ENCODE assay signal across 14 cellular contexts in genomic region chr7:72785166-72785955, GRCh38. TPM values are rescaled to one million over a fixed set of nuclear protein-coding genes. Genes with fewer than 3 reads are reported as not detected.
DNase-seq lines count a peak whose midpoint lies in the region; ATAC-seq and TF ChIP-seq lines count a peak whose summit lies in the region.
"Had no signal": no experiment of that assay in that cellular context is flagged by ENCODE, and none has a peak within 500 bp of the region (broad histone marks: within the 10 kb centered on the region; RNA-seq: fewer than 3 reads in every experiment).

No MANE protein-coding gene starts in this region.

- H3K4me1 ChIP-seq in gastrocnemius medialis: peaks cover 11 to 12% of the 10 kb centered on the region in 2 donors

- H3K27me3 ChIP-seq in gastrocnemius medialis: no peaks in the 10 kb centered on the region
- H3K27me3 ChIP-seq: adrenal gland had no signal

- no peaks in the 10 kb centered on the region for H3K9me3 ChIP-seq in gastrocnemius medialis
- H3K9me3 ChIP-seq: adrenal gland had no signal

- ATAC-seq in esophagus mucosa (peak; percentile 47), HG02798 (IDR thresholded peaks at IDR 0.05; ENCODE audit: poor library complexity, unreplicated experiment) (no peak), gastrocnemius medialis (no peak)
- ATAC-seq: activated CD8-positive, alpha-beta T cell treated with anti-CD3 and anti-CD28 coated beads, Interleukin-2, amount 10 ng/mL, durations not matched to agents 7 days and 5 days; naive thymus-derived CD8-positive, alpha-beta T cell had no signal

- no peak overlapping the region for H3K4me3 ChIP-seq in gastrocnemius medialis
- H3K4me3 ChIP-seq: adrenal gland had no signal

- in situ Hi-C loops in gastrocnemius medialis (cut with MboI; ENCODE audit: low sequenced_read_pairs in 4 of 4): no loop called here

- TF ChIP-seq CTCF in gastrocnemius medialis (IDR thresholded peaks at IDR 0.05 in 4 of 5, conservative IDR thresholded peaks at IDR 0.05 in 1 of 5): no peak

- H3K27ac ChIP-seq in gastrocnemius medialis: peak overlapping the region in 2 of 4 donors; percentile 69 to 70

- no peaks in the 10 kb centered on the region for H3K36me3 ChIP-seq in gastrocnemius medialis
- H3K36me3 ChIP-seq: adrenal gland had no signal

- DNase-seq in Daoy (ENCODE audit: low read depth) (peak; percentile 46), NCI-H226 (peak; percentile 33), myocyte (ENCODE audit: low read depth) (peak; percentile 47), anterior cingulate cortex (lab: John Stamatoyannopoulos, UW) (no peak), gastrocnemius medialis (no peak), AG08396 (ENCODE audit: low spot score) (no peak)
- DNase-seq: activated CD8-positive, alpha-beta T cell treated with anti-CD3 and anti-CD28 coated beads, Interleukin-2, amount 10 ng/mL, durations not matched to agents 7 days and 5 days; adrenal gland; naive thymus-derived CD8-positive, alpha-beta T cell; NCI-H2029; NCI-H69; retina had no signal

- intact Hi-C loops in gastrocnemius medialis (cut with DNase I; ENCODE audit: low total_unique reads): no loop called here

- TF ChIP-seq POLR2A in gastrocnemius medialis (IDR thresholded peaks at IDR 0.05): no peak

RNA-seq across cellular contexts. Expression of gene TYW1B, which starts 42.6 kb away (rescaled TPM):
- 1.9 and 4.5 TPM in 2 replicates for total RNA-seq in Daoy (2014; rRNA removed; shearing (Covaris generic))
- total RNA-seq in esophagus mucosa (1.00 TPM), myocyte (3.2 and 4.4 TPM in 2 replicates), gastrocnemius medialis (1 to 10 TPM; 2.5 to 6.0 (median 2.9) TPM)
- polyA plus RNA-seq in myocyte (2012): 1.7 TPM

Comparison
In these comparisons a context has a peak if more than half of its experiments do, and no peak if none do; other contexts are left out.
1. DNase-seq: peak in Daoy (single experiment), NCI-H226 (single experiment) and myocyte (single experiment); none in anterior cingulate cortex (0 of 58), gastrocnemius medialis (0 of 2) and AG08396 (single experiment).